In genomic region chr1:197466813-197467212, GRCh38 we compare ENCODE assay signal across 18 cellular contexts.
DNase-seq lines count a peak whose midpoint lies in the region; ATAC-seq, FAIRE-seq and TF ChIP-seq lines count a peak whose summit lies in the region.
"Had no signal": no experiment of that assay in that cellular context is flagged by ENCODE, and none has a peak within 500 bp of the region (broad histone marks: within the 10 kb centered on the region; RNA-seq: fewer than 3 reads in every experiment).

No MANE protein-coding gene starts in this region.

- H3K36me3 Mint-ChIP-seq in nephron progenitor cell (ENCODE audit: low read depth), result no peaks in the 10 kb centered on the region
- H3K36me3 Mint-ChIP-seq: CD4-positive, CD25-positive, alpha-beta regulatory T cell had no signal

- no peak overlapping the region for H2AFZ ChIP-seq in HepG2 (ENCODE audit: low read length)
- no peak overlapping the region for H2AFZ ChIP-seq in K562 (ENCODE audit: low read depth, low read length)

- H3K4me3 ChIP-seq in HepG2 (replicated peaks in 1 of 3; ENCODE audit: insufficient read depth in 1 of 3, low read depth in 2 of 3, low read length in 3 of 3) (no peak overlapping the region), right lobe of liver (no peak overlapping the region), K562 (no peak overlapping the region)
- H3K4me3 ChIP-seq: BLaER1 treated with 17β-estradiol and CSF1 and Interleukin-3, amounts not matched to agents 10 nM and 100 nM had no signal

- DNase-seq in HepG2 (ENCODE audit: low spot score) (no peak), right lobe of liver (no peak), SK-N-DZ (ENCODE audit: low spot score) (peak; percentile 24), K562 (ENCODE audit: extremely low read depth in 1 of 4, low spot score in 3 of 4) (no peak), nephron progenitor cell (no peak), T-helper 1 cell (no peak)
- no peak for DNase-seq in activated CD8-positive, alpha-beta memory T cell treated with anti-CD3 and anti-CD28 coated beads, Interleukin-2, amount 50 U/mL, for 48 hours
- DNase-seq: ACHN; Calu3; CD4-positive, CD25-positive, alpha-beta regulatory T cell; DMS 273 treated with DMSO at 0.1 percent for 48 hours; GOT3; H9; HFFc6 had no signal

- TF ChIP-seq POLR2A in HepG2 (IDR thresholded peaks at IDR 0.05; ENCODE audit: insufficient read depth in 1 of 2, low read depth in 2 of 2, low read length in 2 of 2), result no peak
- TF ChIP-seq POLR2A in right lobe of liver (IDR thresholded peaks at IDR 0.05), result no peak
- TF ChIP-seq POLR2A in K562 (conservative IDR thresholded peaks at IDR 0.05), result no peak

- no peak for ATAC-seq in HepG2
- no peak for ATAC-seq in right lobe of liver
- no peak for ATAC-seq in K562
- ATAC-seq in GM19395 (IDR thresholded peaks at IDR 0.05; ENCODE audit: unreplicated experiment), result no peak

- H3K4me1 Mint-ChIP-seq in nephron progenitor cell, result peaks cover 78% of the 10 kb centered on the region
- H3K4me1 Mint-ChIP-seq: CD4-positive, CD25-positive, alpha-beta regulatory T cell had no signal

- no peaks in the 10 kb centered on the region for H3K9me3 Mint-ChIP-seq in nephron progenitor cell
- H3K9me3 Mint-ChIP-seq: H9, HFFc6 had no signal

- H3K79me2 ChIP-seq in HepG2 (ENCODE audit: insufficient read depth, low read length), result no peaks in the 10 kb centered on the region
- H3K79me2 ChIP-seq in K562 (ENCODE audit: control insufficient read depth, insufficient read depth, low read length), result no peaks in the 10 kb centered on the region

- H3K27ac Mint-ChIP-seq in nephron progenitor cell, result peak overlapping the region; percentile 5
- H3K27ac Mint-ChIP-seq: CD4-positive, CD25-positive, alpha-beta regulatory T cell; H9; HFFc6 had no signal

- no TSS peak for BruUV-seq in HepG2 (replicated peaks; lab: Mats Ljungman, UMichigan)
- BruUV-seq in K562 (replicated peaks; lab: Mats Ljungman, UMichigan), result no TSS peak

- H3K27me3 Mint-ChIP-seq in nephron progenitor cell (ENCODE audit: low read depth, poor library complexity), result no peaks in the 10 kb centered on the region
- H3K27me3 Mint-ChIP-seq: CD4-positive, CD25-positive, alpha-beta regulatory T cell had no signal

- H3K4me3 Mint-ChIP-seq in nephron progenitor cell, result no peak overlapping the region
- H3K4me3 Mint-ChIP-seq: CD4-positive, CD25-positive, alpha-beta regulatory T cell; H9; HFFc6 had no signal

- H3K4me1 ChIP-seq in HepG2 (ENCODE audit: insufficient read depth, low read length) (peaks cover 14% of the 10 kb centered on the region), right lobe of liver (peaks cover 0 to 9% (median 0%) of the 10 kb centered on the region in 4 donors), K562 (replicated peaks in 1 of 2; ENCODE audit: control insufficient read depth in 2 of 2, insufficient read depth in 2 of 2, low read length in 2 of 2) (no peaks in the 10 kb centered on the region)

- 3% methylated on average over 3 of the region's 3 CpGs for WGBS in HepG2 (ENCODE audit: low lambda C conversion rate)
- WGBS in right lobe of liver (ENCODE audit: insufficient coverage, low coverage, low lambda C conversion rate, missing lambda C conversion rate), result 55% methylated on average over 3 of the region's 3 CpGs
- WGBS in K562 (ENCODE audit: insufficient coverage, low coverage, missing lambda C conversion rate), result 0% methylated on average over 3 of the region's 3 CpGs

- H3K27me3 ChIP-seq in HepG2 (ENCODE audit: control insufficient read depth in 1 of 2, insufficient read depth in 2 of 2, low read length in 2 of 2), result no peaks in the 10 kb centered on the region
- H3K27me3 ChIP-seq in right lobe of liver, result no peaks in the 10 kb centered on the region
- H3K27me3 ChIP-seq in K562 (ENCODE audit: control insufficient read depth in 2 of 2, insufficient read depth in 2 of 2, low read length in 2 of 2), result peaks cover 3 to 4% of the 10 kb centered on the region in 2 experiments; a peak in 3 of 5 replicates
- H3K27me3 ChIP-seq: BLaER1 treated with 17β-estradiol and CSF1 and Interleukin-3, amounts not matched to agents 10 nM and 100 nM had no signal

- TF ChIP-seq RAD21 in HepG2 (CRISPR knock-in tag; IDR thresholded peaks at IDR 0.05) (no peak), K562 (CRISPR knock-in tag; conservative IDR thresholded peaks at IDR 0.05 in 1 of 2, IDR thresholded peaks at IDR 0.05 in 1 of 2) (no peak)

- TF ChIP-seq EP300 in HepG2 (IDR thresholded peaks at IDR 0.05; ENCODE audit: low read depth in 2 of 2, low read length in 2 of 2) (no peak), HepG2 (CRISPR knock-in tag; IDR thresholded peaks at IDR 0.05; ENCODE audit: borderline replicate concordance) (no peak), K562 (IDR thresholded peaks at IDR 0.05; ENCODE audit: low read length) (no peak)

- H3K9ac ChIP-seq in HepG2 (ENCODE audit: insufficient read depth, low read depth, low read length), result no peak overlapping the region
- no peak overlapping the region for H3K9ac ChIP-seq in K562 (ENCODE audit: insufficient read depth in 1 of 2, low read depth in 2 of 2, low read length in 2 of 2)
- H3K9ac ChIP-seq: BLaER1 treated with 17β-estradiol and CSF1 and Interleukin-3, amounts not matched to agents 10 nM and 100 nM had no signal

- H3K4me2 ChIP-seq in HepG2 (ENCODE audit: low read depth, low read length) (no peak overlapping the region), K562 (ENCODE audit: insufficient read depth, low read length) (no peak overlapping the region)
- H3K4me2 ChIP-seq: BLaER1 treated with 17β-estradiol and CSF1 and Interleukin-3, amounts not matched to agents 10 nM and 100 nM had no signal

- H3K9me1 ChIP-seq in K562 (ENCODE audit: control insufficient read depth, insufficient read depth, low read length), result no peaks in the 10 kb centered on the region

- CTCF ChIA-PET in HepG2 (lab: Yijun Ruan, JAX; ENCODE audit: low intra/inter-chr PET ratio, low total read pairs) (no interaction called here), K562 (lab: Yijun Ruan, JAX; ENCODE audit: low intra/inter-chr PET ratio) (no interaction called here)

- in situ Hi-C loops in HepG2 (cut with HindIII; ENCODE audit: extremely low pct_ligation_motif_present, low pct_unique_long_range_greater_than_20kb) (no loop called here), K562 (cut with MboI) (no loop called here)

- intact Hi-C loops in HepG2 (cut with micrococcal nuclease; ENCODE audit: unreplicated experiment), result no loop called here
- intact Hi-C loops in right lobe of liver (cut with DNase I), result no loop called here
- intact Hi-C loops in K562 (cut with micrococcal nuclease), result no loop called here

- no peak for TF ChIP-seq CTCF in HepG2 (CRISPR knock-in tag; IDR thresholded peaks at IDR 0.05)
- no peak for TF ChIP-seq CTCF in right lobe of liver (IDR thresholded peaks at IDR 0.05)
- TF ChIP-seq CTCF in K562 (IDR thresholded peaks at IDR 0.05 in 2 of 3, conservative IDR thresholded peaks at IDR 0.05 in 1 of 3; ENCODE audit: insufficient read depth in 2 of 3, low read depth in 1 of 3, low read length in 3 of 3), result no peak
- TF ChIP-seq CTCF in nephron progenitor cell (IDR thresholded peaks at IDR 0.05), result no peak

- FAIRE-seq in HepG2 (lab: Jason Lieb, UNC) (no peak), K562 (lab: Jason Lieb, UNC) (no peak)
- FAIRE-seq: GM12891, HTR-8/SVneo had no signal

- H3K9me3 ChIP-seq in HepG2 (ENCODE audit: low read length) (no peaks in the 10 kb centered on the region), right lobe of liver (no peaks in the 10 kb centered on the region), K562 (replicated peaks; ENCODE audit: control insufficient read depth, insufficient read depth, low read depth, low read length) (no peaks in the 10 kb centered on the region)
- H3K9me3 ChIP-seq: BLaER1 treated with 17β-estradiol and CSF1 and Interleukin-3, amounts not matched to agents 10 nM and 100 nM had no signal

- H4K20me1 ChIP-seq in HepG2 (ENCODE audit: insufficient read depth, low read length) (no peaks in the 10 kb centered on the region), K562 (replicated peaks; ENCODE audit: control insufficient read depth, insufficient read depth, low read length) (no peaks in the 10 kb centered on the region)
- H4K20me1 ChIP-seq: BLaER1 treated with 17β-estradiol and CSF1 and Interleukin-3, amounts not matched to agents 10 nM and 100 nM had no signal

- no peaks in the 10 kb centered on the region for H3K36me3 ChIP-seq in HepG2 (replicated peaks in 1 of 2; ENCODE audit: control insufficient read depth in 1 of 2, insufficient read depth in 2 of 2, low read length in 2 of 2)
- no peaks in the 10 kb centered on the region for H3K36me3 ChIP-seq in right lobe of liver
- H3K36me3 ChIP-seq in K562 (ENCODE audit: control insufficient read depth, insufficient read depth, low read length), result no peaks in the 10 kb centered on the region
- H3K36me3 ChIP-seq: BLaER1 treated with 17β-estradiol and CSF1 and Interleukin-3, amounts not matched to agents 10 nM and 100 nM had no signal

- POLR2A ChIA-PET in HepG2 (lab: Yijun Ruan, JAX) (no interaction called here), K562 (lab: Yijun Ruan, JAX) (no interaction called here)

- H3K27ac ChIP-seq in HepG2 (ENCODE audit: extremely low read length, insufficient read depth, low read length), result no peak overlapping the region
- no peak overlapping the region for H3K27ac ChIP-seq in right lobe of liver
- H3K27ac ChIP-seq in K562 (ENCODE audit: extremely low read depth, low read depth, low read length), result no peak overlapping the region
- H3K27ac ChIP-seq: BLaER1 treated with 17β-estradiol and CSF1 and Interleukin-3, amounts not matched to agents 10 nM and 100 nM had no signal

TF ChIP-seq in HepG2, 621 proteins besides CTCF, POLR2A, EP300 and RAD21:
- TF ChIP-seq ZNF605 (CRISPR knock-in tag; IDR thresholded peaks at IDR 0.05), result no peak
- TF ChIP-seq ZC3H4 (CRISPR knock-in tag; IDR thresholded peaks at IDR 0.05; ENCODE audit: borderline replicate concordance), result no peak
- no peak for TF ChIP-seq NR2F1 (CRISPR knock-in tag; IDR thresholded peaks at IDR 0.05)
- TF ChIP-seq SIN3A (IDR thresholded peaks at IDR 0.05; ENCODE audit: borderline replicate concordance, low read depth, low read length), result no peak
- TF ChIP-seq CEBPB (IDR thresholded peaks at IDR 0.05; ENCODE audit: borderline replicate concordance, low read depth, low read length), result peak; percentile 36; the same call in 1 of the 2 replicates

TF ChIP-seq in K562, 482 proteins besides CTCF, POLR2A, EP300 and RAD21 (continues in another document):
- no peak for TF ChIP-seq TBL1XR1 (IDR thresholded peaks at IDR 0.05; ENCODE audit: low read length in 2 of 2)
- peak; percentile 35; the same call in 1 of the 2 replicates for TF ChIP-seq ARID1B (IDR thresholded peaks at IDR 0.05)
- TF ChIP-seq HDAC6 (IDR thresholded peaks at IDR 0.05; ENCODE audit: low read depth, low read length), result no peak
- no peak for TF ChIP-seq ZNF586 (CRISPR knock-in tag; conservative IDR thresholded peaks at IDR 0.05)
- no peak for TF ChIP-seq ZNF717 (CRISPR knock-in tag; IDR thresholded peaks at IDR 0.05)
- TF ChIP-seq MCM7 (IDR thresholded peaks at IDR 0.05), result no peak
- TF ChIP-seq TAL1 (IDR thresholded peaks at IDR 0.05), result peak; percentile 22; the same call in 1 of the 2 replicates
- TF ChIP-seq ZNF232 (CRISPR knock-in tag; IDR thresholded peaks at IDR 0.05), result no peak

Comparison
In these comparisons a context has a peak if more than half of its experiments do, and no peak if none do; other contexts are left out.
1. Of the 241 proteins assayed by ChIP-seq in both HepG2 and K562: peak only in HepG2: none; only in K562: CEBPG, HMG20A and MEIS2; in both: CEBPB; in neither: 235; mixed calls (peak in some experiments, not most) for 2.